In genomic region chr2:180660207-180660606, GRCh38 we compare ENCODE assay signal across 25 cellular contexts.
"Had no signal": no experiment of that assay in that cellular context is flagged by ENCODE, and none has a peak within 500 bp of the region (broad histone marks: within the 10 kb centered on the region; RNA-seq: fewer than 3 reads in every experiment).

No MANE protein-coding gene starts in this region.

- FAIRE-seq: frontal cortex had no signal

- H3K27me3 ChIP-seq: dorsolateral prefrontal cortex, neutrophil, right atrium auricular region, sigmoid colon, stomach, thyroid gland, vagina had no signal

- DNase-seq: dorsolateral prefrontal cortex; effector CD4-positive, alpha-beta T cell; hypothalamus; immature natural killer cell; islet precursor cell; kidney glomerular epithelial cell; left colon; left ventricle myocardium superior; mucosa of descending colon; naive B cell; sigmoid colon; stimulated activated CD4-positive, alpha-beta T cell treated with anti-CD3 and anti-CD28 coated beads, Interleukin-2, amount 100 ng/mL, for 24 hours; stimulated activated CD4-positive, alpha-beta T cell treated with anti-CD3 and anti-CD28 coated beads, Interleukin-4, amount 100 ng/mL, for 24 hours; stimulated activated naive CD4-positive, alpha-beta T cell treated with Interleukin-2 at 50 U/mL for 16 hours; stomach; thyroid gland; trophoblast cell had no signal

- H3K36me3 ChIP-seq: neutrophil, prostate gland, right atrium auricular region, sigmoid colon, stomach, thyroid gland, vagina had no signal

- ATAC-seq: left colon; left ventricle myocardium superior; mucosa of descending colon; natural killer cell treated with Interleukin-12 subunit alpha and Interleukin-12 subunit beta and Interleukin-15 and Interleukin-18, amount 100 ng/mL, for 72 hours; stimulated activated effector memory CD8-positive, alpha-beta T cell treated with anti-CD3 and anti-CD28 coated beads, Interleukin-12 subunit alpha, Interleukin-12 subunit beta, amount 100 ng/mL, for 72 hours had no signal

- H3K27ac ChIP-seq: dorsolateral prefrontal cortex, neutrophil, prostate gland, right atrium auricular region, sigmoid colon, stomach, thyroid gland, vagina had no signal

- H3K4me1 ChIP-seq: prostate gland, right atrium auricular region, thyroid gland had no signal

- H3K9me3 ChIP-seq: mucosa of descending colon, neutrophil, prostate gland, right atrium auricular region, sigmoid colon, stomach, thyroid gland, vagina had no signal

- H3K4me3 ChIP-seq: dorsolateral prefrontal cortex, lung, mucosa of descending colon, prostate gland, right atrium auricular region, sigmoid colon, stomach, thyroid gland, vagina had no signal
